Comparison of ENCODE assay signal across 16 cellular contexts in genomic region chr14:18626610-18627213, GRCh38. TPM values are rescaled to one million over a fixed set of nuclear protein-coding genes. Genes with fewer than 3 reads are reported as not detected.
"Had no signal": no experiment of that assay in that cellular context is flagged by ENCODE, and none has a peak within 500 bp of the region (broad histone marks: within the 10 kb centered on the region; RNA-seq: fewer than 3 reads in every experiment).

No MANE protein-coding gene starts in this region.

RNA-seq across cellular contexts. Expression of gene OR11H12, which starts 25.8 kb away (rescaled TPM):
- total RNA-seq: activated CD4-positive, alpha-beta memory T cell treated with anti-CD3 and anti-CD28 coated beads, Interleukin-2, amount 10 ng/mL, durations not matched to agents 7 days and 5 days; activated CD4-positive, alpha-beta T cell treated with anti-CD3 and anti-CD28 coated beads for 36 hours; activated CD4-positive, alpha-beta T cell treated with anti-CD3 and anti-CD28 coated beads, Interleukin-2, amount 10 ng/mL, durations not matched to agents 7 days and 5 days; activated CD8-positive, alpha-beta memory T cell treated with anti-CD3 and anti-CD28 coated beads, Interleukin-2, amount 10 ng/mL, durations not matched to agents 7 days and 5 days; activated CD8-positive, alpha-beta T cell treated with anti-CD3 and anti-CD28 coated beads, Interleukin-2, amount 10 ng/mL, durations not matched to agents 7 days and 5 days; activated naive CD8-positive, alpha-beta T cell treated with anti-CD3 and anti-CD28 coated beads, Interleukin-2, amount 10 ng/mL, durations not matched to agents 7 days and 5 days; activated T-helper 2 cell treated with anti-CD3 and anti-CD28 coated beads, Interferon-gamma antibody, Interleukin-2, Interleukin-4, amounts not matched to agents 10 μg/mL and 5 μg/mL and 100 μg/mL, durations not matched to agents 14 hours and 24 hours and 36 hours; ascending aorta; bronchial epithelial cell; cardiac muscle cell; T-cell; T-helper 1 cell treated with Interleukin-12 subunit alpha and Interleukin-12 subunit beta and Interleukin-4 antibody, amounts not matched to agents 30 ng/mL and 1 ng/mL, for 36 hours; T-helper 17 cell; T-helper 2 cell treated with Interferon-gamma antibody and Interleukin-4, amounts not matched to agents 100 ng/mL and 5 ng/mL, for 36 hours; WTC11 had no signal
- polyA plus RNA-seq: adipose tissue, cardiac muscle cell had no signal
